ENCODE assay signal across 11 cellular contexts in the genomic region with DNA sequence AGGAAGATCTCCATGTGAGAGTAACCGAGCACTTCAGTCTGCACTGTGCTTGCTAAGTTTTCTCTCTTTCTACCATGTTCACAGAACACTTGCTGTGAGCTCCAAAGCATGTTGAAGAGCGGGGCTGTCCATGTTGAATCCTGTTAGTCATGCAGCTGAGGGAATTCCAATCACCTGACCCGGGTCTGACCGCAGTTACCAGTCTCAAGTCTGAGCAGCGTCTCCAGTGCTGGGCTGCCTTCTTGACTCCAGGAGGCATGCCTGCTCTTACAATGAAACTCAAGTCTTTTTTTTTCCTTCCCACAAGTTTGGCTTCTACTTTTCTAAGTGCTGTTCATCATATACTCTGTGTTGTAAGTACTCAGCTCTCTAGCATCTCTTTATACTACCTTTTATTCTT.
DNase-seq lines count a peak whose midpoint lies in the region; ATAC-seq and TF ChIP-seq lines count a peak whose summit lies in the region.
"Had no signal": no experiment of that assay in that cellular context is flagged by ENCODE, and none has a peak within 500 bp of the region (broad histone marks: within the 10 kb centered on the region; RNA-seq: fewer than 3 reads in every experiment).

No MANE protein-coding gene starts in this region.

- DNase-seq in AG04449 (ENCODE audit: low read depth, low spot score) (peak; percentile 97), HPDE6-E6E7 (ENCODE audit: extremely low spot score) (peak; percentile 95), amniotic epithelial cell (ENCODE audit: low read depth) (peak; percentile 99), iris pigment epithelial cell (ENCODE audit: low read depth) (peak; percentile 100), GM19240 (ENCODE audit: insufficient read length, low spot score) (no peak), OCI-M2 (lab: John Stamatoyannopoulos, UW; ENCODE audit: unreplicated experiment) (no peak)
- DNase-seq: activated CD4-positive, CD25-positive, alpha-beta regulatory T cell treated with anti-CD3 and anti-CD28 coated beads, Interleukin-2, amount 50 U/mL, for 72 hours; NCI-H1105 treated with DMSO at 0.1 percent for 48 hours had no signal

- no peak for ATAC-seq in HG03432 (IDR thresholded peaks at IDR 0.05; ENCODE audit: unreplicated experiment)
- no peak for ATAC-seq in HG03025 (IDR thresholded peaks at IDR 0.05; ENCODE audit: low FRiP score, unreplicated experiment)

- CTCF ChIA-PET in AG04449 (lab: Yijun Ruan, JAX), result interaction anchor here (0.8 to 2.2 kb wide), 20 partner anchors 9 to 134 kb away, joined by 3 to 18 read pairs (median 4); no protein-coding TSS in a partner anchor

- no peak overlapping the region for H3K4me3 ChIP-seq in AG04449 (ENCODE audit: low read depth, low read length)
- H3K4me3 ChIP-seq: BLaER1 treated with 17β-estradiol and CSF1 and Interleukin-3, amounts not matched to agents 10 nM and 100 nM had no signal

- POLR2A ChIA-PET in AG04449 (lab: Yijun Ruan, JAX), result interaction anchor here (0.6 to 5.0 kb wide), 8 partner anchors 13 to 106 kb away, joined by 3 to 57 read pairs (median 3); a partner anchor contains a TSS

- peak; percentile 57 for TF ChIP-seq CTCF in AG04449 (IDR thresholded peaks at IDR 0.05; ENCODE audit: insufficient read depth, low read length, missing control alignments)

Comparison
In these comparisons a context has a peak if more than half of its experiments do, and no peak if none do; other contexts are left out.
1. DNase-seq: peak in AG04449 (single experiment), HPDE6-E6E7 (single experiment), amniotic epithelial cell (single experiment) and iris pigment epithelial cell (single experiment); none in GM19240 (single experiment) and OCI-M2 (single experiment).